ENCODE assay signal across 1 cellular context in the genomic region with DNA sequence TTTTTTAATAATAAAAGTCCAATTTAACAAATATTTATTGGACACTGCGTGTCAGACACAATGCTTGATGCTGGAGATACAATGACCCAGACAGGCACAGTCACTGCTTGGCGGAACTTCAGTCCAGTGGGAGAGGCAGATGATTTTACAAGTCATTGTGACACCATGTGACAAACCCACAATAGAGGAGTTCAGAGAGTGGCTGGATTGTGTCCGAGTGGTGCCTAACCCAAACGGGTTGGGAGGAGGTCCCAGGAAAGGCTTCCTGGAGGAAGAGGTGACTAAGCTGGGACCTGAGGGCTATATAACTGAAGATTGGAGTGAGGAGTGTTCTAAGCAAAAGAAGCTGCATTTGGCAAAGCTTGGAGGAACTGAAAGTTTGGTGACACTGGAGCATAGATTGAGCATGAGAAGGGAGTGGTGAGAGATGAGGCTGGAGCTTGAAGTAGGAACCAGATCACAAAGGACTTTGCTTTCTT.
TF ChIP-seq lines count a peak whose summit lies in the region.

No MANE protein-coding gene starts in this region.

TF ChIP-seq in K562, 482 proteins besides CTCF, POLR2A, EP300 and RAD21 (continued from another document and continues in another):
- peak in 1 of 3 experiments; percentile 43; a peak in 1 of 6 replicates for TF ChIP-seq ZBTB11 (CRISPR knock-in tag; IDR thresholded peaks at IDR 0.05)
- TF ChIP-seq TOE1 (IDR thresholded peaks at IDR 0.05; ENCODE audit: borderline replicate concordance): peak; percentile 71; the same call in 1 of the 2 replicates
- TF ChIP-seq TOE1 (CRISPR knock-in tag; IDR thresholded peaks at IDR 0.05; ENCODE audit: borderline replicate concordance, low read depth): no peak
- 0 out of 2 replicates have a peak, but pooled peaks have one; percentile 12 for TF ChIP-seq ETV1 (tag; conservative IDR thresholded peaks at IDR 0.05; ENCODE audit: low read depth)
- 0 out of 2 replicates have a peak, but pooled peaks have one; percentile 10 for TF ChIP-seq TAL1 (IDR thresholded peaks at IDR 0.05)
- no peak for TF ChIP-seq PHTF2 (CRISPR knock-in tag; IDR thresholded peaks at IDR 0.05)
- peak; percentile 49; the same call in 1 of the 2 replicates for TF ChIP-seq MGA (IDR thresholded peaks at IDR 0.05)
- TF ChIP-seq, protein P1, sequence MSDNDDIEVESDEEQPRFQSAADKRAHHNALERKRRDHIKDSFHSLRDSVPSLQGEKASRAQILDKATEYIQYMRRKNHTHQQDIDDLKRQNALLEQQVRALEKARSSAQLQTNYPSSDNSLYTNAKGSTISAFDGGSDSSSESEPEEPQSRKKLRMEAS (CRISPR knock-in tag; IDR thresholded peaks at IDR 0.05): peak; percentile 49; the same call in 1 of the 2 replicates
- TF ChIP-seq, protein P2, sequence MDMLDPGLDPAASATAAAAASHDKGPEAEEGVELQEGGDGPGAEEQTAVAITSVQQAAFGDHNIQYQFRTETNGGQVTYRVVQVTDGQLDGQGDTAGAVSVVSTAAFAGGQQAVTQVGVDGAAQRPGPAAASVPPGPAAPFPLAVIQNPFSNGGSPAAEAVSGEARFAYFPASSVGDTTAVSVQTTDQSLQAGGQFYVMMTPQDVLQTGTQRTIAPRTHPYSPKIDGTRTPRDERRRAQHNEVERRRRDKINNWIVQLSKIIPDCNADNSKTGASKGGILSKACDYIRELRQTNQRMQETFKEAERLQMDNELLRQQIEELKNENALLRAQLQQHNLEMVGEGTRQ (CRISPR knock-in tag; IDR thresholded peaks at IDR 0.05): peak; percentile 62; the same call in 1 of the 2 replicates
- TF ChIP-seq MAFF (IDR thresholded peaks at IDR 0.05; ENCODE audit: low read length): peak; percentile 66
- TF ChIP-seq RCOR1 (IDR thresholded peaks at IDR 0.05; ENCODE audit: borderline replicate concordance in 1 of 2, low read depth in 2 of 2, low read length in 2 of 2): peak in 1 of 2 experiments; percentile 79; a peak in 1 of 4 replicates
- peak; percentile 74; the same call in 1 of the 2 replicates for TF ChIP-seq CTBP1 (IDR thresholded peaks at IDR 0.05; ENCODE audit: borderline replicate concordance)
- no peak for TF ChIP-seq TFAM (CRISPR knock-in tag; conservative IDR thresholded peaks at IDR 0.05)
- TF ChIP-seq RBFOX2 (IDR thresholded peaks at IDR 0.05; ENCODE audit: low read depth, low read length): no peak
- TF ChIP-seq ZNF311 (CRISPR knock-in tag; IDR thresholded peaks at IDR 0.05): 0 out of 2 replicates have a peak, but pooled peaks have one; percentile 19
- TF ChIP-seq PCBP1 (IDR thresholded peaks at IDR 0.05; ENCODE audit: low read depth, low read length, poor library complexity, severe bottlenecking): no peak
- no peak for TF ChIP-seq ZNF3 (CRISPR knock-in tag; IDR thresholded peaks at IDR 0.05)
- TF ChIP-seq MAFG (tag; conservative IDR thresholded peaks at IDR 0.05): peak; percentile 89
- no peak for TF ChIP-seq CBX5 (IDR thresholded peaks at IDR 0.05; ENCODE audit: borderline replicate concordance, low read depth)
- TF ChIP-seq ZFP36 (IDR thresholded peaks at IDR 0.05; ENCODE audit: low read depth, low read length, partially characterized antibody): peak; percentile 96
- TF ChIP-seq, protein P3, sequence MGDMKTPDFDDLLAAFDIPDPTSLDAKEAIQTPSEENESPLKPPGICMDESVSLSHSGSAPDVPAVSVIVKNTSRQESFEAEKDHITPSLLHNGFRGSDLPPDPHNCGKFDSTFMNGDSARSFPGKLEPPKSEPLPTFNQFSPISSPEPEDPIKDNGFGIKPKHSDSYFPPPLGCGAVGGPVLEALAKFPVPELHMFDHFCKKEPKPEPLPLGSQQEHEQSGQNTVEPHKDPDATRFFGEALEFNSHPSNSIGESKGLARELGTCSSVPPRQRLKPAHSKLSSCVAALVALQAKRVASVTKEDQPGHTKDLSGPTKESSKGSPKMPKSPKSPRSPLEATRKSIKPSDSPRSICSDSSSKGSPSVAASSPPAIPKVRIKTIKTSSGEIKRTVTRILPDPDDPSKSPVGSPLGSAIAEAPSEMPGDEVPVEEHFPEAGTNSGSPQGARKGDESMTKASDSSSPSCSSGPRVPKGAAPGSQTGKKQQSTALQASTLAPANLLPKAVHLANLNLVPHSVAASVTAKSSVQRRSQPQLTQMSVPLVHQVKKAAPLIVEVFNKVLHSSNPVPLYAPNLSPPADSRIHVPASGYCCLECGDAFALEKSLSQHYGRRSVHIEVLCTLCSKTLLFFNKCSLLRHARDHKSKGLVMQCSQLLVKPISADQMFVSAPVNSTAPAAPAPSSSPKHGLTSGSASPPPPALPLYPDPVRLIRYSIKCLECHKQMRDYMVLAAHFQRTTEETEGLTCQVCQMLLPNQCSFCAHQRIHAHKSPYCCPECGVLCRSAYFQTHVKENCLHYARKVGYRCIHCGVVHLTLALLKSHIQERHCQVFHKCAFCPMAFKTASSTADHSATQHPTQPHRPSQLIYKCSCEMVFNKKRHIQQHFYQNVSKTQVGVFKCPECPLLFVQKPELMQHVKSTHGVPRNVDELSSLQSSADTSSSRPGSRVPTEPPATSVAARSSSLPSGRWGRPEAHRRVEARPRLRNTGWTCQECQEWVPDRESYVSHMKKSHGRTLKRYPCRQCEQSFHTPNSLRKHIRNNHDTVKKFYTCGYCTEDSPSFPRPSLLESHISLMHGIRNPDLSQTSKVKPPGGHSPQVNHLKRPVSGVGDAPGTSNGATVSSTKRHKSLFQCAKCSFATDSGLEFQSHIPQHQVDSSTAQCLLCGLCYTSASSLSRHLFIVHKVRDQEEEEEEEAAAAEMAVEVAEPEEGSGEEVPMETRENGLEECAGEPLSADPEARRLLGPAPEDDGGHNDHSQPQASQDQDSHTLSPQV (IDR thresholded peaks at IDR 0.05): 0 out of 2 replicates have a peak, but pooled peaks have one; percentile 52
